In genomic region chr14:55556929-55557623, GRCh38 we compare ENCODE assay signal across 9 cellular contexts. TPM values are rescaled to one million over a fixed set of nuclear protein-coding genes. Genes with fewer than 3 reads are reported as not detected.
A peak's percentile ranks its signal among the peaks of the same experiment; 100 is the strongest.
DNase-seq lines count a peak whose midpoint lies in the region; ATAC-seq and TF ChIP-seq lines count a peak whose summit lies in the region.
"Had no signal": no experiment of that assay in that cellular context is flagged by ENCODE, and none has a peak within 500 bp of the region (broad histone marks: within the 10 kb centered on the region; RNA-seq: fewer than 3 reads in every experiment).

No MANE protein-coding gene starts in this region.

- H3K4me1 ChIP-seq in heart right ventricle (peaks cover 0 to 9% (median 0%) of the 10 kb centered on the region in 9 donors), smooth muscle cell (ENCODE audit: low read depth) (peaks cover 9% of the 10 kb centered on the region)

- no peaks in the 10 kb centered on the region for H4K20me1 ChIP-seq in smooth muscle cell (ENCODE audit: low read depth)

- 40 to 59% methylated on average over 3 of the region's 3 CpGs for WGBS in heart right ventricle, 2 donors
- whole genome bisulfite sequencing in smooth muscle cell (ENCODE audit: low lambda C conversion rate), result 29% methylated on average over 3 of the region's 3 CpGs

- peak overlapping the region; percentile 51 for H3K4me2 ChIP-seq in smooth muscle cell
- H3K4me2 ChIP-seq: KMS-11 had no signal

- H3K4me3 ChIP-seq in heart right ventricle (no peak overlapping the region), smooth muscle cell (no peak overlapping the region)

- TF ChIP-seq POLR2A in erythroblast (IDR thresholded peaks at IDR 0.05; ENCODE audit: low read length), result no peak

- no peaks in the 10 kb centered on the region for H3K79me2 ChIP-seq in smooth muscle cell (ENCODE audit: low read depth)

- H3K9me3 ChIP-seq in heart right ventricle, result peaks cover 0 to 18% (median 6%) of the 10 kb centered on the region in 11 donors
- H3K9me3 ChIP-seq in smooth muscle cell (replicated peaks; ENCODE audit: low read depth), result no peaks in the 10 kb centered on the region

- no peaks in the 10 kb centered on the region for H3K36me3 ChIP-seq in heart right ventricle
- no peaks in the 10 kb centered on the region for H3K36me3 ChIP-seq in smooth muscle cell (ENCODE audit: low read depth)

- H3K27me3 ChIP-seq in heart right ventricle, result no peaks in the 10 kb centered on the region
- no peaks in the 10 kb centered on the region for H3K27me3 ChIP-seq in smooth muscle cell (ENCODE audit: low read depth)

- no peak overlapping the region for H2AFZ ChIP-seq in smooth muscle cell (ENCODE audit: low read depth)

- intact Hi-C loops in heart right ventricle (cut with DNase I), result no loop called here

- H3F3A ChIP-seq in smooth muscle cell (ENCODE audit: low read depth), result no peaks in the 10 kb centered on the region

- peak; percentile 81 to 99 (median 97) for ATAC-seq in heart right ventricle
- ATAC-seq in HG03025 (IDR thresholded peaks at IDR 0.05; ENCODE audit: low FRiP score, unreplicated experiment), result no peak

- no peak for TF ChIP-seq CTCF in heart right ventricle (IDR thresholded peaks at IDR 0.05)
- no peak for TF ChIP-seq CTCF in smooth muscle cell (IDR thresholded peaks at IDR 0.05; ENCODE audit: borderline replicate concordance, insufficient read depth, poor library complexity, severe bottlenecking)
- TF ChIP-seq CTCF in GM20000 (IDR thresholded peaks at IDR 0.05; ENCODE audit: extremely low read depth, missing control alignments), result no peak

- H3K9ac ChIP-seq in smooth muscle cell (ENCODE audit: low read depth), result no peak overlapping the region
- H3K9ac ChIP-seq: KMS-11 had no signal

- DNase-seq in HT1080 (ENCODE audit: low read depth), result peak; percentile 95
- DNase-seq in SK-N-DZ (ENCODE audit: low spot score), result peak; percentile 24
- DNase-seq in heart right ventricle, result peak; percentile 77 to 83
- DNase-seq in smooth muscle cell (lab: John Stamatoyannopoulos, UW; ENCODE audit: unreplicated experiment), result peak; percentile 13
- DNase-seq in GM20000 (ENCODE audit: low spot score), result no peak
- no peak for DNase-seq in erythroblast (lab: John Stamatoyannopoulos, UW)
- DNase-seq in CD1c-positive myeloid dendritic cell (ENCODE audit: extremely low spot score), result no peak

- H3K27ac ChIP-seq in heart right ventricle, result peak overlapping the region in 1 of 10 donors; percentile 18
- H3K27ac ChIP-seq in smooth muscle cell (ENCODE audit: low read depth), result no peak overlapping the region
- H3K27ac ChIP-seq: KMS-11 had no signal

RNA-seq across cellular contexts. Expression of gene KTN1, which starts 22.9 kb away (rescaled TPM):
- total RNA-seq in HT1080 (2014; rRNA removed; shearing (Covaris generic)), result 105 and 122 TPM in 2 replicates
- polyA plus RNA-seq in HT1080 (2015; cell fraction: cytosol; rRNA removed), result 103 and 141 TPM in 2 replicates
- polyA plus RNA-seq in HT1080 (2015; cell fraction: nucleus; rRNA removed), result 107 and 113 TPM in 2 replicates
- polyA plus RNA-seq in SK-N-DZ (2014; cell fraction: cytosol; rRNA removed), result 117 and 132 TPM in 2 replicates
- polyA plus RNA-seq in SK-N-DZ (2014; cell fraction: nucleus; rRNA removed), result 139 and 171 TPM in 2 replicates
- total RNA-seq in heart right ventricle, result 100 to 1,000 TPM; 205 to 293 (median 254) TPM
- 100 to 1,000 TPM; 161 to 174 TPM for polyA plus RNA-seq in heart right ventricle
- total RNA-seq in smooth muscle cell, result 117 and 119 TPM in 2 replicates
- polyA plus RNA-seq in smooth muscle cell, result 84.8 and 148 TPM in 2 replicates

Comparison
In these comparisons a context has a peak if more than half of its experiments do, and no peak if none do; other contexts are left out.
1. DNase-seq: peak in HT1080 (single experiment), SK-N-DZ (single experiment), heart right ventricle (2 of 2) and smooth muscle cell (single experiment); none in GM20000 (single experiment), erythroblast (0 of 2) and CD1c-positive myeloid dendritic cell (single experiment).